2 cellular contexts compared by ENCODE assay signal in genomic region chr5:122805481-122805880, GRCh38.
A peak's percentile ranks its signal among the peaks of the same experiment; 100 is the strongest.
TF ChIP-seq lines count a peak whose summit lies in the region.

No MANE protein-coding gene starts in this region.

TF ChIP-seq in IMR-90, 13 proteins besides CTCF, POLR2A, EP300 and RAD21:
- TF ChIP-seq CEBPB (IDR thresholded peaks at IDR 0.05; ENCODE audit: low read depth, low read length), result peak; percentile 37; the same call in 1 of the 2 replicates
- TF ChIP-seq FOS (IDR thresholded peaks at IDR 0.05; ENCODE audit: low read depth, low read length), result peak; percentile 4; the same call in 1 of the 2 replicates
- TF ChIP-seq RFX5 (IDR thresholded peaks at IDR 0.05; ENCODE audit: low read depth, low read length), result no peak
- no peak for TF ChIP-seq SMC3 (IDR thresholded peaks at IDR 0.05; ENCODE audit: low read depth, low read length)
- TF ChIP-seq BHLHE40 (IDR thresholded peaks at IDR 0.05; ENCODE audit: low read depth, low read length), result 0 out of 2 replicates have a peak, but pooled peaks have one; percentile 48

TF ChIP-seq in SK-N-SH treated with all-trans-retinoic acid at 6 μM for 48 hours, 23 proteins besides CTCF, POLR2A, EP300 and RAD21:
- TF ChIP-seq BACH2 (CRISPR knock-in tag; IDR thresholded peaks at IDR 0.05; ENCODE audit: borderline replicate concordance), result no peak
- TF ChIP-seq PPARA (CRISPR knock-in tag; IDR thresholded peaks at IDR 0.05; ENCODE audit: borderline replicate concordance), result no peak
- TF ChIP-seq, protein P1, sequence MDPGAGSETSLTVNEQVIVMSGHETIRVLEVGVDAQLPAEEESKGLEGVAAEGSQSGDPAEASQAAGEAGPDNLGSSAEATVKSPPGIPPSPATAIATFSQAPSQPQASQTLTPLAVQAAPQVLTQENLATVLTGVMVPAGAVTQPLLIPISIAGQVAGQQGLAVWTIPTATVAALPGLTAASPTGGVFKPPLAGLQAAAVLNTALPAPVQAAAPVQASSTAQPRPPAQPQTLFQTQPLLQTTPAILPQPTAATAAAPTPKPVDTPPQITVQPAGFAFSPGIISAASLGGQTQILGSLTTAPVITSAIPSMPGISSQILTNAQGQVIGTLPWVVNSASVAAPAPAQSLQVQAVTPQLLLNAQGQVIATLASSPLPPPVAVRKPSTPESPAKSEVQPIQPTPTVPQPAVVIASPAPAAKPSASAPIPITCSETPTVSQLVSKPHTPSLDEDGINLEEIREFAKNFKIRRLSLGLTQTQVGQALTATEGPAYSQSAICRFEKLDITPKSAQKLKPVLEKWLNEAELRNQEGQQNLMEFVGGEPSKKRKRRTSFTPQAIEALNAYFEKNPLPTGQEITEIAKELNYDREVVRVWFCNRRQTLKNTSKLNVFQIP (CRISPR knock-in tag; IDR thresholded peaks at IDR 0.05; ENCODE audit: borderline replicate concordance, low read depth), result no peak
- TF ChIP-seq CSDC2 (CRISPR knock-in tag; IDR thresholded peaks at IDR 0.05), result no peak
- no peak for TF ChIP-seq ZNF565 (CRISPR knock-in tag; conservative IDR thresholded peaks at IDR 0.05; ENCODE audit: low read depth)
- TF ChIP-seq ZFP3 (CRISPR knock-in tag; IDR thresholded peaks at IDR 0.05), result no peak
- no peak for TF ChIP-seq CREB5 (CRISPR knock-in tag; IDR thresholded peaks at IDR 0.05; ENCODE audit: low read depth)
